In the genomic region with DNA sequence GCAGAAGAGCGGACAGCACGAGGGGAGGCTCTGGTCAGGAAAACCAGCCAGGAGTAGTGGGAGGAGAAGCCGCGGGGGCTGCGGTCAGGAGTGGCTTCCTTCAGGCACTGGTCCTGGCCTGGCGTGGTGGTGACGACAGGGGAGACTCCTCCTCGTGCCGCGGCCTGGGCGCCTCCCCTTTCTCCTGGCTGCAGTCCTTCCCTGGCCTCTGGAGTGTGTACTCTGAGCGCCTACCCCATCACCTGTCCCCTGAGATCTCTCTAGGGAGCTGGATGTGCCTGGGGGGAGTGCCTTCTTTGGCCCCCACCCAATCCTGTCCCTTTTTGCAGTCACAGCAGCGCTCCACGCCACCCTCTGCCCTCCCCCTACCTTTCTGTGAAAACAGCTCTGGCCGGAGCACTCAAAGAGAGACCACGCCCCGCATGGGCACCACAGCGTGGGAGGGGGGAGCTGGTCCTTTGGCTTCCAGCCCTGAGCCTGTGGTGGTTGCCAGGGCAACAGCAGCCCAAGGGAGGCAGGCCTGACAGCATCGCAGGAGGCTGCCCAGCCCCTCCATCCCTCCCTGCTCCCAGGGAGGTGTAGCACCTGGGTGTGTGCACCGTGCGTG, we compare ENCODE assay signal across 10 cellular contexts.
DNase-seq lines count a peak whose midpoint lies in the region; ATAC-seq and TF ChIP-seq lines count a peak whose summit lies in the region.
"Had no signal": no experiment of that assay in that cellular context is flagged by ENCODE, and none has a peak within 500 bp of the region (broad histone marks: within the 10 kb centered on the region; RNA-seq: fewer than 3 reads in every experiment).

No MANE protein-coding gene starts in this region.

- peak overlapping the region; percentile 71 to 83 for H3K27ac ChIP-seq in ascending aorta
- no peak overlapping the region for H3K27ac ChIP-seq in left lung

- CTCF ChIA-PET in activated CD8-positive, alpha-beta memory T cell treated with anti-CD3 and anti-CD28 coated beads, Interleukin-2, amount 10 ng/mL, durations not matched to agents 7 days and 5 days (lab: Charles Lee) = no interaction called here

- in situ Hi-C loops in ACHN (cut with HindIII; ENCODE audit: low pct_ligation_motif_present, low pct_unique_long_range_greater_than_20kb, low sequenced_read_pairs) = no loop called here

- H3K4me3 Mint-ChIP-seq in immature natural killer cell = no peak overlapping the region
- H3K4me3 Mint-ChIP-seq in activated CD8-positive, alpha-beta memory T cell treated with anti-CD3 and anti-CD28 coated beads, Interleukin-2, amount 10 ng/mL, durations not matched to agents 7 days and 5 days = no peak overlapping the region
- H3K4me3 Mint-ChIP-seq: activated B cell treated with CpG ODN at 0.5 μM for 24 hours; CD4-positive, CD25-positive, alpha-beta regulatory T cell had no signal

- H3K4me3 ChIP-seq in ascending aorta = peak overlapping the region in 1 of 2 donors; percentile 1
- no peak overlapping the region for H3K4me3 ChIP-seq in left lung

- intact Hi-C loops in ascending aorta (cut with DNase I) = loop anchor here (2.0 to 10.0 kb wide), 3 partner anchors 126 to 235 kb away; a partner anchor contains a TSS
- intact Hi-C loops in left lung (cut with DNase I) = no loop called here

- no peaks in the 10 kb centered on the region for H3K36me3 Mint-ChIP-seq in immature natural killer cell
- H3K36me3 Mint-ChIP-seq in activated CD8-positive, alpha-beta memory T cell treated with anti-CD3 and anti-CD28 coated beads, Interleukin-2, amount 10 ng/mL, durations not matched to agents 7 days and 5 days = peaks cover 1% of the 10 kb centered on the region

- H3K27ac Mint-ChIP-seq in immature natural killer cell = no peak overlapping the region
- no peak overlapping the region for H3K27ac Mint-ChIP-seq in activated CD8-positive, alpha-beta memory T cell treated with anti-CD3 and anti-CD28 coated beads, Interleukin-2, amount 10 ng/mL, durations not matched to agents 7 days and 5 days
- H3K27ac Mint-ChIP-seq: activated B cell treated with CpG ODN at 0.5 μM for 24 hours; CD4-positive, CD25-positive, alpha-beta regulatory T cell had no signal

- peaks cover 16 to 39% of the 10 kb centered on the region in 2 donors for H3K4me1 ChIP-seq in ascending aorta
- peaks cover 0 to 15% of the 10 kb centered on the region in 2 donors for H3K4me1 ChIP-seq in left lung

- H3K27me3 ChIP-seq in ascending aorta (no peaks in the 10 kb centered on the region), left lung (no peaks in the 10 kb centered on the region)

- peaks cover 2 to 8% (median 5%) of the 10 kb centered on the region in 3 donors for H3K27me3 Mint-ChIP-seq in immature natural killer cell (ENCODE audit: low read depth in 3 of 3)
- no peaks in the 10 kb centered on the region for H3K27me3 Mint-ChIP-seq in activated CD8-positive, alpha-beta memory T cell treated with anti-CD3 and anti-CD28 coated beads, Interleukin-2, amount 10 ng/mL, durations not matched to agents 7 days and 5 days
- H3K27me3 Mint-ChIP-seq: activated B cell treated with CpG ODN at 0.5 μM for 24 hours had no signal

- no peaks in the 10 kb centered on the region for H3K36me3 ChIP-seq in ascending aorta
- no peaks in the 10 kb centered on the region for H3K36me3 ChIP-seq in left lung

- peaks cover 0 to 5% (median 0%) of the 10 kb centered on the region in 6 donors for H3K9me3 Mint-ChIP-seq in immature natural killer cell
- peaks cover 13% of the 10 kb centered on the region for H3K9me3 Mint-ChIP-seq in activated CD8-positive, alpha-beta memory T cell treated with anti-CD3 and anti-CD28 coated beads, Interleukin-2, amount 10 ng/mL, durations not matched to agents 7 days and 5 days (ENCODE audit: low read depth)

- peak; percentile 82 for ATAC-seq in left lung
- ATAC-seq in activated CD8-positive, alpha-beta memory T cell treated with anti-CD3 and anti-CD28 coated beads, Interleukin-2, amount 10 ng/mL, durations not matched to agents 7 days and 5 days = no peak

- DNase-seq in ACHN (peak; percentile 70), NCI-H2029 treated with DMSO at 0.1 percent for 48 hours (lab: John Stamatoyannopoulos, UW) (peak; percentile 51), ascending aorta (ENCODE audit: low spot score in 2 of 2) (peak in 1 of 2 donors; percentile 80), left lung (peak; percentile 59 to 79), GM19238 (ENCODE audit: insufficient read length, low spot score) (no peak), immature natural killer cell (no peak)
- no peak for DNase-seq in activated CD4-positive, alpha-beta T cell treated with anti-CD3 and anti-CD28 coated beads, Interleukin-2, amount 50 U/mL, for 4 hours
- no peak for DNase-seq in activated CD8-positive, alpha-beta memory T cell treated with anti-CD3 and anti-CD28 coated beads, Interleukin-2, amount 10 ng/mL, durations not matched to agents 7 days and 5 days
- DNase-seq: activated B cell treated with CpG ODN at 0.5 μM for 24 hours; CD4-positive, CD25-positive, alpha-beta regulatory T cell had no signal

- TF ChIP-seq CTCF in ascending aorta (IDR thresholded peaks at IDR 0.05) = no peak
- no peak for TF ChIP-seq CTCF in left lung (IDR thresholded peaks at IDR 0.05)

- H3K4me1 Mint-ChIP-seq in immature natural killer cell = no peaks in the 10 kb centered on the region
- H3K4me1 Mint-ChIP-seq in activated CD8-positive, alpha-beta memory T cell treated with anti-CD3 and anti-CD28 coated beads, Interleukin-2, amount 10 ng/mL, durations not matched to agents 7 days and 5 days = no peaks in the 10 kb centered on the region
- H3K4me1 Mint-ChIP-seq: activated B cell treated with CpG ODN at 0.5 μM for 24 hours; CD4-positive, CD25-positive, alpha-beta regulatory T cell had no signal

- H3K9me3 ChIP-seq in ascending aorta (no peaks in the 10 kb centered on the region), left lung (peaks cover 0 to 4% of the 10 kb centered on the region in 2 donors)

Comparison
In these comparisons a context has a peak if more than half of its experiments do, and no peak if none do; other contexts are left out.
1. DNase-seq: peak in ACHN (single experiment), NCI-H2029 treated with DMSO at 0.1 percent for 48 hours (single experiment) and left lung (2 of 2); none in GM19238 (single experiment), activated CD4-positive, alpha-beta T cell treated with anti-CD3 and anti-CD28 coated beads, Interleukin-2, amount 50 U/mL, for 4 hours (0 of 2), immature natural killer cell (0 of 3) and activated CD8-positive, alpha-beta memory T cell treated with anti-CD3 and anti-CD28 coated beads, Interleukin-2, amount 10 ng/mL, durations not matched to agents 7 days and 5 days (single experiment).
2. H3K27ac ChIP-seq: peak in ascending aorta (2 of 2); none in left lung (0 of 2).